In the genomic region with DNA sequence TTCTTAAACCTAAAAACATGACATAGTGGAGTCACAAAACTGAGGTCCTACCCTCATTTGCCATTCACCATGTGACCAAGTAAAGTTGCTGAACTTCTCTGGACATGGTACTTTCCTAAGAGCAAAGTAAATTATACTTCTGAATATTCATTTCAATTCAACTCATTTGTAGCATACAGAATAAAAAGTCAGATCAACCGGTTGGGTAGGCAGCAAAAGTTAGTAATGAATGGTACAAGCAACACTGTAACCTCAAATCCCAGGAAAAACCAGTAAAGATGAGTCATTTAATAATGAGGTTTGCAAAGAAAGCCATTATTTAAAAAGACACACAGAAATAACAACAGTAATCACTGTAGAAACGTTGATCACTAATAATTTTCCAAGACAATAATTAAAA, we compare ENCODE assay signal across 24 cellular contexts. TPM values are rescaled to one million over a fixed set of nuclear protein-coding genes. Genes with fewer than 3 reads are reported as not detected.
DNase-seq lines count a peak whose midpoint lies in the region; ATAC-seq, FAIRE-seq and TF ChIP-seq lines count a peak whose summit lies in the region.
"Had no signal": no experiment of that assay in that cellular context is flagged by ENCODE, and none has a peak within 500 bp of the region (broad histone marks: within the 10 kb centered on the region; RNA-seq: fewer than 3 reads in every experiment).

No MANE protein-coding gene starts in this region.

- TF ChIP-seq CTCF in esophagus squamous epithelium (IDR thresholded peaks at IDR 0.05): no peak
- TF ChIP-seq CTCF in adrenal gland (IDR thresholded peaks at IDR 0.05): no peak

- POLR2A ChIA-PET in naive thymus-derived CD4-positive, alpha-beta T cell (lab: Charles Lee): no interaction called here

- DNase-seq in AG08395 (ENCODE audit: low spot score): peak; percentile 31
- DNase-seq in H54 (ENCODE audit: insufficient read length, low spot score): no peak
- DNase-seq in esophagus squamous epithelium (lab: John Stamatoyannopoulos, UW): no peak
- DNase-seq in adrenal gland: no peak
- no peak for DNase-seq in naive thymus-derived CD4-positive, alpha-beta T cell
- DNase-seq: activated CD4-positive, alpha-beta T cell treated with anti-CD3 and anti-CD28 coated beads, Interleukin-2, amount 10 ng/mL, durations not matched to agents 7 days and 5 days; activated T-cell treated with anti-CD3 and anti-CD28 coated beads, Interleukin-2, amount 50 U/mL, for 72 hours; amygdala; Caco-2; endodermal cell; GDM1; lower lobe of right lung; NCI-H1417 treated with DMSO at 0.1 percent for 48 hours; NCI-H69; ovary; stimulated activated CD4-positive, alpha-beta T cell treated with anti-CD3 and anti-CD28 coated beads, Interleukin-4, amount 100 ng/mL, for 24 hours; stimulated activated CD8-positive, alpha-beta memory T cell treated with anti-CD3 and anti-CD28 coated beads, Interleukin-4, amount 100 ng/mL, for 48 hours; testis had no signal

- H3K27me3 Mint-ChIP-seq in T-helper 1 cell treated with Interleukin-12 subunit alpha and Interleukin-12 subunit beta and Interleukin-4 antibody, amounts not matched to agents 30 μg/mL and 1 μg/mL, for 36 hours (ENCODE audit: low read depth): no peaks in the 10 kb centered on the region
- H3K27me3 Mint-ChIP-seq in naive thymus-derived CD4-positive, alpha-beta T cell: no peaks in the 10 kb centered on the region
- H3K27me3 Mint-ChIP-seq: activated CD4-positive, alpha-beta T cell treated with anti-CD3 and anti-CD28 coated beads, Interleukin-2, amount 10 ng/mL, durations not matched to agents 7 days and 5 days had no signal

- CTCF ChIA-PET in naive thymus-derived CD4-positive, alpha-beta T cell (lab: Charles Lee): no interaction called here

- H3K9me3 ChIP-seq in esophagus squamous epithelium (no peaks in the 10 kb centered on the region), adrenal gland (replicated peaks in 1 of 3) (no peaks in the 10 kb centered on the region)
- H3K9me3 ChIP-seq in naive thymus-derived CD4-positive, alpha-beta T cell (ENCODE audit: control insufficient read depth in 2 of 3, low read length in 3 of 3): no peaks in the 10 kb centered on the region
- H3K9me3 ChIP-seq: Caco-2, lower lobe of right lung, ovary, testis had no signal

- intact Hi-C loops in esophagus squamous epithelium (cut with DNase I) (no loop called here), adrenal gland (cut with DNase I) (no loop called here)
- intact Hi-C loops in naive thymus-derived CD4-positive, alpha-beta T cell (cut with micrococcal nuclease): no loop called here

- H3K4me1 ChIP-seq in esophagus squamous epithelium: peaks cover 0 to 28% (median 0%) of the 10 kb centered on the region in 3 donors
- H3K4me1 ChIP-seq in adrenal gland (replicated peaks in 1 of 2): no peaks in the 10 kb centered on the region
- no peaks in the 10 kb centered on the region for H3K4me1 ChIP-seq in naive thymus-derived CD4-positive, alpha-beta T cell (ENCODE audit: control insufficient read depth in 2 of 2, insufficient read depth in 2 of 2, low read length in 2 of 2)
- H3K4me1 ChIP-seq: Caco-2, lower lobe of right lung, testis had no signal

- H3K36me3 Mint-ChIP-seq in T-helper 1 cell treated with Interleukin-12 subunit alpha and Interleukin-12 subunit beta and Interleukin-4 antibody, amounts not matched to agents 30 μg/mL and 1 μg/mL, for 36 hours (ENCODE audit: low read depth): peaks cover 26% of the 10 kb centered on the region
- H3K36me3 Mint-ChIP-seq in naive thymus-derived CD4-positive, alpha-beta T cell: peaks cover 0 to 25% (median 8%) of the 10 kb centered on the region in 5 donors

- H3K9me3 Mint-ChIP-seq in T-helper 1 cell treated with Interleukin-12 subunit alpha and Interleukin-12 subunit beta and Interleukin-4 antibody, amounts not matched to agents 30 μg/mL and 1 μg/mL, for 36 hours: no peaks in the 10 kb centered on the region
- H3K9me3 Mint-ChIP-seq in naive thymus-derived CD4-positive, alpha-beta T cell: no peaks in the 10 kb centered on the region
- H3K9me3 Mint-ChIP-seq: activated CD4-positive, alpha-beta T cell treated with anti-CD3 and anti-CD28 coated beads, Interleukin-2, amount 10 ng/mL, durations not matched to agents 7 days and 5 days; endodermal cell had no signal

- peaks cover 3% of the 10 kb centered on the region for H3K4me1 Mint-ChIP-seq in T-helper 1 cell treated with Interleukin-12 subunit alpha and Interleukin-12 subunit beta and Interleukin-4 antibody, amounts not matched to agents 30 μg/mL and 1 μg/mL, for 36 hours (ENCODE audit: low read depth)
- peaks cover 0 to 18% (median 0%) of the 10 kb centered on the region in 7 donors for H3K4me1 Mint-ChIP-seq in naive thymus-derived CD4-positive, alpha-beta T cell
- H3K4me1 Mint-ChIP-seq: endodermal cell had no signal

- 27 to 36% methylated on average over 2 of the region's 2 CpGs for WGBS in esophagus squamous epithelium, 2 donors
- 56 to 78% (median 74%) methylated on average over 2 of the region's 2 CpGs for WGBS in adrenal gland, 4 donors

- ATAC-seq in GM19395 (IDR thresholded peaks at IDR 0.05; ENCODE audit: unreplicated experiment): no peak
- ATAC-seq in HG03354 (IDR thresholded peaks at IDR 0.05; ENCODE audit: poor library complexity, severe bottlenecking, unreplicated experiment): no peak
- no peak for ATAC-seq in naive thymus-derived CD4-positive, alpha-beta T cell
- ATAC-seq: lower lobe of right lung had no signal

- H3K4me3 ChIP-seq in esophagus squamous epithelium (no peak overlapping the region), adrenal gland (no peak overlapping the region)
- no peak overlapping the region for H3K4me3 ChIP-seq in naive thymus-derived CD4-positive, alpha-beta T cell (ENCODE audit: low read length)
- H3K4me3 ChIP-seq: lower lobe of right lung, ovary, testis had no signal

- no peaks in the 10 kb centered on the region for H3K27me3 ChIP-seq in esophagus squamous epithelium
- H3K27me3 ChIP-seq in adrenal gland: no peaks in the 10 kb centered on the region
- no peaks in the 10 kb centered on the region for H3K27me3 ChIP-seq in naive thymus-derived CD4-positive, alpha-beta T cell (ENCODE audit: control insufficient read depth in 2 of 2, insufficient read depth in 2 of 2, low read length in 2 of 2)
- H3K27me3 ChIP-seq: ovary, testis had no signal

- FAIRE-seq in H54 (lab: Jason Lieb, UNC): peak; percentile 68
- FAIRE-seq: frontal cortex, TTC549 had no signal

- H3K36me3 ChIP-seq in esophagus squamous epithelium (peaks cover 0 to 19% (median 0%) of the 10 kb centered on the region in 3 donors), adrenal gland (replicated peaks in 1 of 2) (no peaks in the 10 kb centered on the region)
- H3K36me3 ChIP-seq in naive thymus-derived CD4-positive, alpha-beta T cell (ENCODE audit: control insufficient read depth in 2 of 3, insufficient read depth in 3 of 3, low read length in 3 of 3): no peaks in the 10 kb centered on the region
- H3K36me3 ChIP-seq: lower lobe of right lung, ovary had no signal

- peak overlapping the region in 3 of 4 donors; percentile 36 to 68 (median 66) for H3K27ac ChIP-seq in esophagus squamous epithelium
- no peak overlapping the region for H3K27ac ChIP-seq in adrenal gland
- no peak overlapping the region for H3K27ac ChIP-seq in naive thymus-derived CD4-positive, alpha-beta T cell (ENCODE audit: low read depth, low read length)
- H3K27ac ChIP-seq: KMS-11, lower lobe of right lung, ovary, testis had no signal

- H3K27ac Mint-ChIP-seq in T-helper 1 cell treated with Interleukin-12 subunit alpha and Interleukin-12 subunit beta and Interleukin-4 antibody, amounts not matched to agents 30 μg/mL and 1 μg/mL, for 36 hours: peak overlapping the region; percentile 15
- H3K27ac Mint-ChIP-seq in naive thymus-derived CD4-positive, alpha-beta T cell: peak overlapping the region in 1 of 9 donors; percentile 46
- H3K27ac Mint-ChIP-seq: activated CD4-positive, alpha-beta T cell treated with anti-CD3 and anti-CD28 coated beads, Interleukin-2, amount 10 ng/mL, durations not matched to agents 7 days and 5 days; activated T-cell treated with anti-CD3 and anti-CD28 coated beads, Interleukin-2, amount 50 U/mL, for 72 hours; endodermal cell had no signal

- no peak for TF ChIP-seq POLR2A in H54 (IDR thresholded peaks at IDR 0.05; ENCODE audit: low read depth, low read length)
- TF ChIP-seq POLR2A in esophagus squamous epithelium (IDR thresholded peaks at IDR 0.05): no peak
- no peak for TF ChIP-seq POLR2A in adrenal gland (IDR thresholded peaks at IDR 0.05)

- H3K4me3 Mint-ChIP-seq in T-helper 1 cell treated with Interleukin-12 subunit alpha and Interleukin-12 subunit beta and Interleukin-4 antibody, amounts not matched to agents 30 μg/mL and 1 μg/mL, for 36 hours: no peak overlapping the region
- H3K4me3 Mint-ChIP-seq in naive thymus-derived CD4-positive, alpha-beta T cell: no peak overlapping the region
- H3K4me3 Mint-ChIP-seq: activated CD4-positive, alpha-beta T cell treated with anti-CD3 and anti-CD28 coated beads, Interleukin-2, amount 10 ng/mL, durations not matched to agents 7 days and 5 days; activated T-cell treated with anti-CD3 and anti-CD28 coated beads, Interleukin-2, amount 50 U/mL, for 72 hours; endodermal cell had no signal

RNA-seq across cellular contexts. Expression of a gene that starts 8.7 kb away (rescaled TPM):
- total RNA-seq in esophagus squamous epithelium (10 to 100 TPM in 2 of 4 donors, 1 to 10 TPM in 2; 7.9 to 23.5 (median 13.2) TPM), adrenal gland (1 to 10 TPM in 6 of 8 donors, under 1 TPM in 2; 0.95 to 6.5 (median 1.5) TPM)
- 1 to 10 TPM; 2.2 to 4.4 (median 2.6) TPM for polyA plus RNA-seq in adrenal gland
- 10 to 100 TPM in 1 of 5 experiments, 1 to 10 TPM in 3, under 1 TPM in 1; 0.80 to 23.1 (median 1.2) TPM for total RNA-seq in naive thymus-derived CD4-positive, alpha-beta T cell
- 1 to 10 TPM in 1 of 2 donors, under 1 TPM in 1; 0.90 to 2.1 TPM for polyA plus RNA-seq in naive thymus-derived CD4-positive, alpha-beta T cell

RNA-seq across cellular contexts. Expression of a gene that starts 13.6 kb away (rescaled TPM):
- total RNA-seq in esophagus squamous epithelium (1 to 10 TPM in 3 of 4 donors, under 1 TPM in 1; 0.97 to 6.5 (median 3.2) TPM), adrenal gland (1 to 10 TPM; 1.9 to 9.9 (median 5.4) TPM)
- polyA plus RNA-seq in adrenal gland: 1 to 10 TPM; 3.1 to 3.4 (median 3.2) TPM
- total RNA-seq in naive thymus-derived CD4-positive, alpha-beta T cell: 10 to 100 TPM in 3 of 5 experiments, 1 to 10 TPM in 2; 2.6 to 18.0 (median 12.2) TPM
- 1 to 10 TPM; 5.5 to 6.1 TPM for polyA plus RNA-seq in naive thymus-derived CD4-positive, alpha-beta T cell

RNA-seq across cellular contexts. Expression of a gene that starts 44.2 kb away (rescaled TPM):
- total RNA-seq in esophagus squamous epithelium (10 to 100 TPM in 2 of 4 donors, 1 to 10 TPM in 2; 5.0 to 11.6 (median 9.6) TPM), adrenal gland (10 to 100 TPM in 3 of 8 donors, 1 to 10 TPM in 5; 6.9 to 11.7 (median 9.4) TPM)
- polyA plus RNA-seq in adrenal gland: 1 to 10 TPM; 4.2 to 5.4 (median 4.2) TPM
- 10 to 100 TPM in 2 of 5 experiments, 1 to 10 TPM in 3; 7.1 to 15.8 (median 9.0) TPM for total RNA-seq in naive thymus-derived CD4-positive, alpha-beta T cell
- 10 to 100 TPM; 10.1 to 15.7 TPM for polyA plus RNA-seq in naive thymus-derived CD4-positive, alpha-beta T cell

RNA-seq across cellular contexts. Expression of a gene that starts 58.7 kb away (rescaled TPM):
- total RNA-seq in esophagus squamous epithelium: 10 to 100 TPM; 13.9 to 28.0 (median 19.7) TPM
- total RNA-seq in adrenal gland: 10 to 100 TPM; 35.8 to 87.8 (median 48.7) TPM
- polyA plus RNA-seq in adrenal gland: 10 to 100 TPM; 10.3 to 76.1 (median 15.2) TPM
- total RNA-seq in naive thymus-derived CD4-positive, alpha-beta T cell: 10 to 100 TPM; 16.8 to 69.3 (median 35.1) TPM
- 10 to 100 TPM; 16.5 to 24.5 TPM for polyA plus RNA-seq in naive thymus-derived CD4-positive, alpha-beta T cell

RNA-seq across cellular contexts. Expression of a gene that starts 58.8 kb away (rescaled TPM):
- 100 to 1,000 TPM; 188 to 260 (median 211) TPM for total RNA-seq in esophagus squamous epithelium
- total RNA-seq in adrenal gland: 100 to 1,000 TPM; 191 to 362 (median 258) TPM
- polyA plus RNA-seq in adrenal gland: 100 to 1,000 TPM; 248 to 705 (median 567) TPM
- 100 to 1,000 TPM; 177 to 429 (median 281) TPM for total RNA-seq in naive thymus-derived CD4-positive, alpha-beta T cell
- polyA plus RNA-seq in naive thymus-derived CD4-positive, alpha-beta T cell: 100 to 1,000 TPM; 468 to 686 TPM

Comparison
In these comparisons a context has a peak if more than half of its experiments do, and no peak if none do; other contexts are left out.
1. H3K27ac ChIP-seq: peak in esophagus squamous epithelium (3 of 4); none in adrenal gland (0 of 5) and naive thymus-derived CD4-positive, alpha-beta T cell (single experiment).